ENCODE assay signal across 20 cellular contexts in the genomic region with DNA sequence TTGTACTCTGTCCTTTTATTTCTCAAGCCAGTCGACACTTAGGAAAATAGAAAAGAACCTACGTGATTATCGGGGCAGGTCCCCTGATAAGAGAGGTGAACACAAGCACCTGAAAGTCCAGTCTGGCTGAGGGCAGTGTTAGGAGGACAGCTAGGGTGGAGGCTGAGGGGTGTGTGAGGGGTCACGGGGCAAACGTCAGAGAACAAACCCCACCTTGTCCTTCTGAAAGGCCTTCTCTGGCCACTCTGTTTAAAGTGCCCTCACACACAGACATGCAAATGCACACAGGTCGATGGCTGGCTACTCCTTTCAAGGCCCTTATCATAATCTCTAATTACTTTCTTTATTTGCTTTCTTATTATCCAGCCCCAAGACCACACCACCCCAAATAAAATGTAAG.
"Had no signal": no experiment of that assay in that cellular context is flagged by ENCODE, and none has a peak within 500 bp of the region (broad histone marks: within the 10 kb centered on the region; RNA-seq: fewer than 3 reads in every experiment).

No MANE protein-coding gene starts in this region.

- H3K9me3 Mint-ChIP-seq: effector memory CD8-positive, alpha-beta T cell; memory B cell; mesothelial cell of epicardium; nephron; neural progenitor cell had no signal

- H3K27ac ChIP-seq: neural progenitor cell, parathyroid adenoma, psoas muscle, sigmoid colon, thoracic aorta, tibial nerve, vagina had no signal

- H3K36me3 ChIP-seq: neural progenitor cell, sigmoid colon, thoracic aorta, tibial nerve, vagina had no signal

- H3K4me1 Mint-ChIP-seq: memory B cell; neural progenitor cell; stimulated activated memory B cell treated with anti-CD40 and anti-IgM and Interleukin-4, amounts not matched to agents 10 μg/mL and 1 μg/mL and 100 μg/mL, for 72 hours had no signal

- H3K36me3 Mint-ChIP-seq: memory B cell; mesothelial cell of epicardium; neural progenitor cell; stimulated activated memory B cell treated with anti-CD40 and anti-IgM and Interleukin-4, amounts not matched to agents 10 μg/mL and 1 μg/mL and 100 μg/mL, for 72 hours had no signal

- DNase-seq: cortex of kidney; effector memory CD8-positive, alpha-beta T cell; mucosa of descending colon; naive thymus-derived CD4-positive, alpha-beta T cell; psoas muscle; right cardiac atrium; sigmoid colon; stimulated activated CD4-positive, alpha-beta T cell treated with anti-CD3 and anti-CD28 coated beads, Interleukin-2, amount 100 ng/mL, for 24 hours; stimulated activated CD4-positive, alpha-beta T cell treated with anti-CD3 and anti-CD28 coated beads, Interleukin-4, amount 100 ng/mL, for 4 hours; stimulated activated naive CD8-positive, alpha-beta T cell treated with anti-CD3 and anti-CD28 coated beads, Interleukin-15, Interleukin-2, amounts not matched to agents 100 U/mL and 50 U/mL, for 24 hours had no signal

- H3K27me3 ChIP-seq: neural progenitor cell, sigmoid colon, tibial nerve, vagina had no signal

- H3K27ac Mint-ChIP-seq: effector memory CD8-positive, alpha-beta T cell; memory B cell; mesothelial cell of epicardium; naive thymus-derived CD4-positive, alpha-beta T cell; nephron; neural progenitor cell; stimulated activated memory B cell treated with anti-CD40 and anti-IgM and Interleukin-4, amounts not matched to agents 10 μg/mL and 1 μg/mL and 100 μg/mL, for 72 hours had no signal

- H3K4me1 ChIP-seq: neural progenitor cell, psoas muscle, sigmoid colon, vagina had no signal

- ATAC-seq: effector memory CD8-positive, alpha-beta T cell; mucosa of descending colon; naive thymus-derived CD4-positive, alpha-beta T cell; psoas muscle; right cardiac atrium; stimulated activated memory B cell treated with anti-CD40 and anti-IgM and Interleukin-4, amounts not matched to agents 10 μg/mL and 1 μg/mL and 100 μg/mL, for 72 hours; stimulated activated naive CD8-positive, alpha-beta T cell treated with anti-CD3 and anti-CD28 coated beads, Interleukin-15, Interleukin-2, amounts not matched to agents 100 U/mL and 50 U/mL, for 24 hours had no signal

- H3K9me3 ChIP-seq: mucosa of descending colon, psoas muscle, sigmoid colon, thoracic aorta, tibial nerve, vagina had no signal

- H3K4me3 Mint-ChIP-seq: effector memory CD8-positive, alpha-beta T cell; memory B cell; mesothelial cell of epicardium; naive thymus-derived CD4-positive, alpha-beta T cell; nephron; neural progenitor cell; stimulated activated memory B cell treated with anti-CD40 and anti-IgM and Interleukin-4, amounts not matched to agents 10 μg/mL and 1 μg/mL and 100 μg/mL, for 72 hours had no signal

- H3K4me3 ChIP-seq: lung, mucosa of descending colon, neural progenitor cell, psoas muscle, sigmoid colon, thoracic aorta, tibial nerve, vagina had no signal
